ENCODE assay signal across 15 cellular contexts in genomic region chrX:41192880-41193279, GRCh38.
A peak's percentile ranks its signal among the peaks of the same experiment; 100 is the strongest.
DNase-seq lines count a peak whose midpoint lies in the region; ATAC-seq and TF ChIP-seq lines count a peak whose summit lies in the region.
"Had no signal": no experiment of that assay in that cellular context is flagged by ENCODE, and none has a peak within 500 bp of the region (broad histone marks: within the 10 kb centered on the region; RNA-seq: fewer than 3 reads in every experiment).

No MANE protein-coding gene starts in this region.

- H3K36me3 ChIP-seq in upper lobe of left lung = peaks cover 0 to 70% (median 13%) of the 10 kb centered on the region in 4 donors

- peak overlapping the region; percentile 71 for H3K27ac Mint-ChIP-seq in stimulated activated naive CD8-positive, alpha-beta T cell treated with anti-CD3 and anti-CD28 coated beads, Interleukin-15, Interleukin-2, amounts not matched to agents 100 ng/mL and 50 ng/mL, for 24 hours
- H3K27ac Mint-ChIP-seq in activated T-helper 1 cell treated with anti-CD3 and anti-CD28 coated beads, Interleukin-12 subunit alpha, Interleukin-12 subunit beta, Interleukin-2, Interleukin-4 antibody, amounts not matched to agents 30 ng/mL and 10 ng/mL and 1 ng/mL, durations not matched to agents 14 hours and 24 hours and 36 hours = peak overlapping the region; percentile 45

- H3K9me3 ChIP-seq in upper lobe of left lung = no peaks in the 10 kb centered on the region
- H3K9me3 ChIP-seq: adrenal gland, gastroesophageal sphincter, suprapubic skin had no signal

- H3K36me3 Mint-ChIP-seq in stimulated activated naive CD8-positive, alpha-beta T cell treated with anti-CD3 and anti-CD28 coated beads, Interleukin-15, Interleukin-2, amounts not matched to agents 100 ng/mL and 50 ng/mL, for 24 hours (ENCODE audit: low read depth) = peaks cover 43% of the 10 kb centered on the region
- peaks cover 34% of the 10 kb centered on the region for H3K36me3 Mint-ChIP-seq in activated T-helper 1 cell treated with anti-CD3 and anti-CD28 coated beads, Interleukin-12 subunit alpha, Interleukin-12 subunit beta, Interleukin-2, Interleukin-4 antibody, amounts not matched to agents 30 ng/mL and 10 ng/mL and 1 ng/mL, durations not matched to agents 14 hours and 24 hours and 36 hours (ENCODE audit: low read depth)

- DNase-seq in stimulated activated naive CD8-positive, alpha-beta T cell treated with anti-CD3 and anti-CD28 coated beads, Interleukin-15, Interleukin-2, amounts not matched to agents 100 U/mL and 50 U/mL, for 24 hours = no peak
- DNase-seq in activated T-helper 1 cell treated with anti-CD3 and anti-CD28 coated beads, Interleukin-12 subunit alpha, Interleukin-12 subunit beta, Interleukin-2, Interleukin-4 antibody, amounts not matched to agents 30 ng/mL and 10 ng/mL and 1 ng/mL, durations not matched to agents 14 hours and 24 hours and 36 hours (ENCODE audit: low spot score) = no peak
- DNase-seq in foreskin keratinocyte (peak; percentile 51 to 68), upper lobe of left lung (no peak), NCI-H1092 (lab: John Stamatoyannopoulos, UW) (no peak)
- DNase-seq: activated CD8-positive, alpha-beta memory T cell treated with anti-CD3 and anti-CD28 coated beads, Interleukin-2, amount 50 U/mL, for 48 hours; adrenal gland; NCI-H187 treated with DMSO at 0.1 percent for 48 hours; stimulated activated CD4-positive, alpha-beta T cell treated with anti-CD3 and anti-CD28 coated beads, Interleukin-2, amount 100 ng/mL, for 24 hours had no signal

- no peak for TF ChIP-seq EP300 in upper lobe of left lung (IDR thresholded peaks at IDR 0.05)

- ATAC-seq in stimulated activated naive CD8-positive, alpha-beta T cell treated with anti-CD3 and anti-CD28 coated beads, Interleukin-15, Interleukin-2, amounts not matched to agents 100 U/mL and 50 U/mL, for 24 hours = no peak
- ATAC-seq in foreskin keratinocyte (peak; percentile 51), upper lobe of left lung (ENCODE audit: low FRiP score in 2 of 2) (no peak), GM21381 (IDR thresholded peaks at IDR 0.05; ENCODE audit: unreplicated experiment) (no peak)
- ATAC-seq: gastroesophageal sphincter, left lobe of liver had no signal

- intact Hi-C loops in activated T-helper 1 cell treated with anti-CD3 and anti-CD28 coated beads, Interleukin-12 subunit alpha, Interleukin-12 subunit beta, Interleukin-2, Interleukin-4 antibody, amounts not matched to agents 30 ng/mL and 10 ng/mL and 1 ng/mL, durations not matched to agents 14 hours and 24 hours and 36 hours (cut with micrococcal nuclease) = no loop called here

- no peak overlapping the region for H3K4me3 Mint-ChIP-seq in stimulated activated naive CD8-positive, alpha-beta T cell treated with anti-CD3 and anti-CD28 coated beads, Interleukin-15, Interleukin-2, amounts not matched to agents 100 ng/mL and 50 ng/mL, for 24 hours
- no peak overlapping the region for H3K4me3 Mint-ChIP-seq in activated T-helper 1 cell treated with anti-CD3 and anti-CD28 coated beads, Interleukin-12 subunit alpha, Interleukin-12 subunit beta, Interleukin-2, Interleukin-4 antibody, amounts not matched to agents 30 ng/mL and 10 ng/mL and 1 ng/mL, durations not matched to agents 14 hours and 24 hours and 36 hours

- H3K27me3 ChIP-seq in foreskin keratinocyte (no peaks in the 10 kb centered on the region), upper lobe of left lung (no peaks in the 10 kb centered on the region)
- H3K27me3 ChIP-seq: adrenal gland, gastroesophageal sphincter, suprapubic skin had no signal

- TF ChIP-seq POLR2A in upper lobe of left lung (IDR thresholded peaks at IDR 0.05) = no peak

- H3K27me3 Mint-ChIP-seq in stimulated activated naive CD8-positive, alpha-beta T cell treated with anti-CD3 and anti-CD28 coated beads, Interleukin-15, Interleukin-2, amounts not matched to agents 100 ng/mL and 50 ng/mL, for 24 hours = no peaks in the 10 kb centered on the region
- H3K27me3 Mint-ChIP-seq in activated T-helper 1 cell treated with anti-CD3 and anti-CD28 coated beads, Interleukin-12 subunit alpha, Interleukin-12 subunit beta, Interleukin-2, Interleukin-4 antibody, amounts not matched to agents 30 ng/mL and 10 ng/mL and 1 ng/mL, durations not matched to agents 14 hours and 24 hours and 36 hours (ENCODE audit: insufficient read depth) = no peaks in the 10 kb centered on the region

- no peak for TF ChIP-seq CTCF in foreskin keratinocyte (conservative IDR thresholded peaks at IDR 0.05)
- TF ChIP-seq CTCF in upper lobe of left lung (IDR thresholded peaks at IDR 0.05) = no peak

- no peaks in the 10 kb centered on the region for H3K9me3 Mint-ChIP-seq in stimulated activated naive CD8-positive, alpha-beta T cell treated with anti-CD3 and anti-CD28 coated beads, Interleukin-15, Interleukin-2, amounts not matched to agents 100 ng/mL and 50 ng/mL, for 24 hours
- no peaks in the 10 kb centered on the region for H3K9me3 Mint-ChIP-seq in activated T-helper 1 cell treated with anti-CD3 and anti-CD28 coated beads, Interleukin-12 subunit alpha, Interleukin-12 subunit beta, Interleukin-2, Interleukin-4 antibody, amounts not matched to agents 30 ng/mL and 10 ng/mL and 1 ng/mL, durations not matched to agents 14 hours and 24 hours and 36 hours

- 96 to 99% methylated on average over 3 of the region's 3 CpGs for WGBS in upper lobe of left lung, 2 donors

- peak overlapping the region; percentile 46 for H3K27ac ChIP-seq in foreskin keratinocyte
- no peak overlapping the region for H3K27ac ChIP-seq in upper lobe of left lung
- H3K27ac ChIP-seq: adrenal gland, gastroesophageal sphincter, suprapubic skin, VCaP had no signal

- H3K4me1 ChIP-seq in foreskin keratinocyte = peaks cover 5% of the 10 kb centered on the region
- no peaks in the 10 kb centered on the region for H3K4me1 ChIP-seq in upper lobe of left lung
- H3K4me1 ChIP-seq: adrenal gland, gastroesophageal sphincter, suprapubic skin had no signal

- no peak overlapping the region for H3K4me3 ChIP-seq in upper lobe of left lung
- H3K4me3 ChIP-seq: adrenal gland, gastroesophageal sphincter, suprapubic skin had no signal

- H3K4me1 Mint-ChIP-seq in stimulated activated naive CD8-positive, alpha-beta T cell treated with anti-CD3 and anti-CD28 coated beads, Interleukin-15, Interleukin-2, amounts not matched to agents 100 ng/mL and 50 ng/mL, for 24 hours (ENCODE audit: low read depth) = no peaks in the 10 kb centered on the region
- no peaks in the 10 kb centered on the region for H3K4me1 Mint-ChIP-seq in activated T-helper 1 cell treated with anti-CD3 and anti-CD28 coated beads, Interleukin-12 subunit alpha, Interleukin-12 subunit beta, Interleukin-2, Interleukin-4 antibody, amounts not matched to agents 30 ng/mL and 10 ng/mL and 1 ng/mL, durations not matched to agents 14 hours and 24 hours and 36 hours (ENCODE audit: low read depth)

Comparison
In these comparisons a context has a peak if more than half of its experiments do, and no peak if none do; other contexts are left out.
1. DNase-seq: peak in foreskin keratinocyte (2 of 2); none in stimulated activated naive CD8-positive, alpha-beta T cell treated with anti-CD3 and anti-CD28 coated beads, Interleukin-15, Interleukin-2, amounts not matched to agents 100 U/mL and 50 U/mL, for 24 hours (single experiment), activated T-helper 1 cell treated with anti-CD3 and anti-CD28 coated beads, Interleukin-12 subunit alpha, Interleukin-12 subunit beta, Interleukin-2, Interleukin-4 antibody, amounts not matched to agents 30 ng/mL and 10 ng/mL and 1 ng/mL, durations not matched to agents 14 hours and 24 hours and 36 hours (single experiment), upper lobe of left lung (0 of 2) and NCI-H1092 (single experiment).